ENCODE assay signal across 22 cellular contexts in genomic region chr2:45276914-45277313, GRCh38.
DNase-seq lines count a peak whose midpoint lies in the region; ATAC-seq, FAIRE-seq and TF ChIP-seq lines count a peak whose summit lies in the region.
"Had no signal": no experiment of that assay in that cellular context is flagged by ENCODE, and none has a peak within 500 bp of the region (broad histone marks: within the 10 kb centered on the region; RNA-seq: fewer than 3 reads in every experiment).

No MANE protein-coding gene starts in this region.

- H2AFZ ChIP-seq in endothelial cell of umbilical vein (ENCODE audit: low read depth, low read length) (no peak overlapping the region), osteoblast (ENCODE audit: low read length) (no peak overlapping the region), GM23248 (no peak overlapping the region)

- intact Hi-C loops in endothelial cell of umbilical vein (cut with micrococcal nuclease) (no loop called here), dorsolateral prefrontal cortex (cut with DNase I) (no loop called here)

- H3K4me1 ChIP-seq in RWPE2 (ENCODE audit: insufficient read depth, poor library complexity, severe bottlenecking) (peaks cover 24% of the 10 kb centered on the region), endothelial cell of umbilical vein (ENCODE audit: control insufficient read depth, extremely low read depth, insufficient read depth, low read length) (peaks cover 38% of the 10 kb centered on the region), osteoblast (ENCODE audit: insufficient read depth, low read length) (peaks cover 22% of the 10 kb centered on the region), GM23248 (ENCODE audit: insufficient read depth) (peaks cover 14% of the 10 kb centered on the region)
- H3K4me1 ChIP-seq: thyroid gland had no signal

- TF ChIP-seq CTCF in RWPE2 (IDR thresholded peaks at IDR 0.05; ENCODE audit: poor library complexity, severe bottlenecking) (no peak), endothelial cell of umbilical vein (IDR thresholded peaks at IDR 0.05; ENCODE audit: extremely low read depth in 1 of 2, insufficient read depth in 1 of 2, low read depth in 1 of 2, low read length in 2 of 2) (no peak), osteoblast (IDR thresholded peaks at IDR 0.05; ENCODE audit: extremely low read depth, low read depth, low read length) (no peak), dorsolateral prefrontal cortex (IDR thresholded peaks at IDR 0.05 in 54 of 56, conservative IDR thresholded peaks at IDR 0.05 in 2 of 56; ENCODE audit: low read depth in 1 of 56, partially characterized antibody in 56 of 56) (no peak)

- H3K9me1 ChIP-seq in endothelial cell of umbilical vein (replicated peaks; ENCODE audit: control insufficient read depth, extremely low read depth, insufficient read depth, low read length) = no peaks in the 10 kb centered on the region

- H3K9me3 ChIP-seq in RWPE2 (ENCODE audit: severe bottlenecking) (no peaks in the 10 kb centered on the region), endothelial cell of umbilical vein (replicated peaks; ENCODE audit: control insufficient read depth, insufficient read depth, low read length) (no peaks in the 10 kb centered on the region), osteoblast (ENCODE audit: low read depth, low read length) (no peaks in the 10 kb centered on the region), GM23248 (ENCODE audit: low read depth) (no peaks in the 10 kb centered on the region)
- H3K9me3 ChIP-seq: thyroid gland had no signal

- dilution Hi-C loops in endothelial cell of umbilical vein (cut with MboI; ENCODE audit: extremely low pct_ligation_motif_present, low sequenced_read_pairs) = no loop called here

- H3K4me2 ChIP-seq in endothelial cell of umbilical vein (ENCODE audit: insufficient read depth, low read length) (no peak overlapping the region), osteoblast (ENCODE audit: insufficient read depth, low read length) (no peak overlapping the region), GM23248 (ENCODE audit: unreplicated experiment) (no peak overlapping the region)

- H3K27ac ChIP-seq in RWPE2 (ENCODE audit: poor library complexity, severe bottlenecking) = peak overlapping the region; percentile 72
- H3K27ac ChIP-seq in endothelial cell of umbilical vein (ENCODE audit: insufficient read depth, low read depth, low read length) = no peak overlapping the region
- no peak overlapping the region for H3K27ac ChIP-seq in osteoblast (ENCODE audit: low read depth, low read length)
- H3K27ac ChIP-seq in GM23248 = no peak overlapping the region
- no peak overlapping the region for H3K27ac ChIP-seq in dorsolateral prefrontal cortex
- H3K27ac ChIP-seq: thyroid gland had no signal

- H3K9ac ChIP-seq in endothelial cell of umbilical vein (replicated peaks; ENCODE audit: extremely low read depth, insufficient read depth, low read length) (no peak overlapping the region), GM23248 (no peak overlapping the region)

- no peak for ATAC-seq in RWPE2 (ENCODE audit: low read depth)
- ATAC-seq: effector memory CD8-positive, alpha-beta T cell; GM12878; stimulated activated memory B cell treated with anti-CD40 and anti-IgM and Interleukin-4, amounts not matched to agents 10 μg/mL and 1 μg/mL and 100 μg/mL, for 72 hours; WTC11 had no signal

- H4K20me1 ChIP-seq in endothelial cell of umbilical vein (replicated peaks; ENCODE audit: control insufficient read depth, extremely low read depth, insufficient read depth, low read length) (no peaks in the 10 kb centered on the region), osteoblast (ENCODE audit: insufficient read depth, low read length) (no peaks in the 10 kb centered on the region), GM23248 (ENCODE audit: insufficient read depth) (no peaks in the 10 kb centered on the region)

- H3K4me3 ChIP-seq in RWPE2 (ENCODE audit: severe bottlenecking) (no peak overlapping the region), endothelial cell of umbilical vein (replicated peaks in 1 of 3; ENCODE audit: insufficient read depth in 1 of 3, low read depth in 1 of 3, low read length in 3 of 3) (no peak overlapping the region), osteoblast (ENCODE audit: insufficient read depth, low read length) (no peak overlapping the region), GM23248 (no peak overlapping the region), dorsolateral prefrontal cortex (no peak overlapping the region)
- H3K4me3 ChIP-seq: GM12878, thyroid gland had no signal

- DNase-seq in EL (peak; percentile 78), RWPE2 (ENCODE audit: low spot score) (no peak), endothelial cell of umbilical vein (ENCODE audit: low read depth, low spot score) (peak; percentile 35), osteoblast (ENCODE audit: insufficient read length, low spot score, missing footprints) (peak; percentile 27), dedifferentiated amniotic fluid mesenchymal stem cell (ENCODE audit: extremely low spot score) (no peak), GM23248 (no peak), dorsolateral prefrontal cortex (no peak), NCI-H146 (lab: John Stamatoyannopoulos, UW) (no peak)
- DNase-seq: activated CD4-positive, alpha-beta T cell treated with anti-CD3 and anti-CD28 coated beads, Interleukin-2, amount 50 U/mL, for 48 hours; activated T-cell treated with anti-CD3 and anti-CD28 coated beads for 4 hours; CD4-positive, alpha-beta T cell; DMS153; effector memory CD8-positive, alpha-beta T cell; KBM-7; kidney; NCI-H1930; NCI-H345; posterior cingulate gyrus; thyroid gland had no signal

- in situ Hi-C loops in GM23248 (cut with MboI) = no loop called here

- WGBS in GM23248 (ENCODE audit: low coverage in 1 of 2, low lambda C conversion rate in 2 of 2, missing lambda C conversion rate in 2 of 2), 2 experiments = 60 to 72% methylated on average over 4 of the region's 4 CpGs

- CTCF ChIA-PET in endothelial cell of umbilical vein (lab: Charles Lee) = interaction anchor here (1.0 to 4.5 kb wide), 2 partner anchors 14 to 77 kb away, joined by 3 to 23 read pairs; no protein-coding TSS in a partner anchor

- POLR2A ChIA-PET in endothelial cell of umbilical vein (lab: Charles Lee) = interaction anchor here (1.3 kb wide), 1 partner anchor 13 kb away, joined by 3 read pairs; no protein-coding TSS in a partner anchor

- TF ChIP-seq POLR2A in endothelial cell of umbilical vein (IDR thresholded peaks at IDR 0.05; ENCODE audit: low read depth, low read length) = peak; percentile 24

- FAIRE-seq in endothelial cell of umbilical vein (lab: Jason Lieb, UNC) = peak; percentile 87
- FAIRE-seq: GM12878, kidney had no signal

- no peaks in the 10 kb centered on the region for H3K79me2 ChIP-seq in endothelial cell of umbilical vein (ENCODE audit: control insufficient read depth, insufficient read depth, low read length)
- H3K79me2 ChIP-seq in osteoblast (ENCODE audit: insufficient read depth, low read length) = no peaks in the 10 kb centered on the region
- no peaks in the 10 kb centered on the region for H3K79me2 ChIP-seq in GM23248 (ENCODE audit: insufficient read depth)

- H3F3A ChIP-seq in GM23248 (ENCODE audit: insufficient read depth) = no peaks in the 10 kb centered on the region

- H3K36me3 ChIP-seq in RWPE2 (ENCODE audit: low read depth) = no peaks in the 10 kb centered on the region
- no peaks in the 10 kb centered on the region for H3K36me3 ChIP-seq in endothelial cell of umbilical vein (ENCODE audit: control insufficient read depth in 2 of 2, extremely low read depth in 1 of 2, insufficient read depth in 2 of 2, low read length in 2 of 2)
- no peaks in the 10 kb centered on the region for H3K36me3 ChIP-seq in osteoblast (ENCODE audit: insufficient read depth, low read length)
- H3K36me3 ChIP-seq in GM23248 (ENCODE audit: low read depth) = no peaks in the 10 kb centered on the region
- H3K36me3 ChIP-seq: thyroid gland had no signal

- BruUV-seq in endothelial cell of umbilical vein (replicated peaks; lab: Mats Ljungman, UMichigan) = no TSS peak

- H3K27me3 ChIP-seq in RWPE2 (ENCODE audit: insufficient read depth, poor library complexity, severe bottlenecking) = no peaks in the 10 kb centered on the region
- H3K27me3 ChIP-seq in endothelial cell of umbilical vein (ENCODE audit: control insufficient read depth in 2 of 2, insufficient read depth in 2 of 2, low read length in 2 of 2) = no peaks in the 10 kb centered on the region
- H3K27me3 ChIP-seq in osteoblast (ENCODE audit: insufficient read depth, low read length) = no peaks in the 10 kb centered on the region
- 0 out of 2 replicates have a peak, but pooled peaks cover 3% of the 10 kb centered on the region for H3K27me3 ChIP-seq in GM23248 (replicated peaks; ENCODE audit: insufficient read depth)
- H3K27me3 ChIP-seq in dorsolateral prefrontal cortex = peaks cover 0 to 2% (median 0%) of the 10 kb centered on the region in 45 donors
- H3K27me3 ChIP-seq: thyroid gland had no signal

- H3K9me2 ChIP-seq in GM23248 (ENCODE audit: insufficient read depth) = no peaks in the 10 kb centered on the region

TF ChIP-seq in endothelial cell of umbilical vein, 7 proteins besides CTCF, POLR2A, EP300 and RAD21:
- TF ChIP-seq, protein P1, sequence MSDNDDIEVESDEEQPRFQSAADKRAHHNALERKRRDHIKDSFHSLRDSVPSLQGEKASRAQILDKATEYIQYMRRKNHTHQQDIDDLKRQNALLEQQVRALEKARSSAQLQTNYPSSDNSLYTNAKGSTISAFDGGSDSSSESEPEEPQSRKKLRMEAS (IDR thresholded peaks at IDR 0.05; ENCODE audit: insufficient read depth, insufficient read length) = no peak
- TF ChIP-seq EZH2 (IDR thresholded peaks at IDR 0.05; ENCODE audit: borderline replicate concordance, low read depth, low read length, severe bottlenecking) = no peak
- peak; percentile 45 for TF ChIP-seq FOS (IDR thresholded peaks at IDR 0.05; ENCODE audit: borderline replicate concordance, insufficient read depth, low read length)
- peak; percentile 52 for TF ChIP-seq JUN (IDR thresholded peaks at IDR 0.05; ENCODE audit: borderline replicate concordance, insufficient read depth, insufficient read length, low read depth)
- TF ChIP-seq GATA2 (IDR thresholded peaks at IDR 0.05; ENCODE audit: insufficient read depth, insufficient read length, low read depth, low read length) = peak; percentile 34
- TF ChIP-seq POLR2AphosphoS5 (IDR thresholded peaks at IDR 0.05; ENCODE audit: insufficient read depth, low read depth, low read length) = no peak
- no peak for TF ChIP-seq MYC (IDR thresholded peaks at IDR 0.05; ENCODE audit: low read depth, low read length)

Comparison
In these comparisons a context has a peak if more than half of its experiments do, and no peak if none do; other contexts are left out.
1. DNase-seq: peak in EL (single experiment), endothelial cell of umbilical vein (single experiment) and osteoblast (single experiment); none in RWPE2 (single experiment), dedifferentiated amniotic fluid mesenchymal stem cell (single experiment), GM23248 (single experiment), dorsolateral prefrontal cortex (0 of 10) and NCI-H146 (single experiment).